Comparison of ENCODE assay signal across 8 cellular contexts in the genomic region with DNA sequence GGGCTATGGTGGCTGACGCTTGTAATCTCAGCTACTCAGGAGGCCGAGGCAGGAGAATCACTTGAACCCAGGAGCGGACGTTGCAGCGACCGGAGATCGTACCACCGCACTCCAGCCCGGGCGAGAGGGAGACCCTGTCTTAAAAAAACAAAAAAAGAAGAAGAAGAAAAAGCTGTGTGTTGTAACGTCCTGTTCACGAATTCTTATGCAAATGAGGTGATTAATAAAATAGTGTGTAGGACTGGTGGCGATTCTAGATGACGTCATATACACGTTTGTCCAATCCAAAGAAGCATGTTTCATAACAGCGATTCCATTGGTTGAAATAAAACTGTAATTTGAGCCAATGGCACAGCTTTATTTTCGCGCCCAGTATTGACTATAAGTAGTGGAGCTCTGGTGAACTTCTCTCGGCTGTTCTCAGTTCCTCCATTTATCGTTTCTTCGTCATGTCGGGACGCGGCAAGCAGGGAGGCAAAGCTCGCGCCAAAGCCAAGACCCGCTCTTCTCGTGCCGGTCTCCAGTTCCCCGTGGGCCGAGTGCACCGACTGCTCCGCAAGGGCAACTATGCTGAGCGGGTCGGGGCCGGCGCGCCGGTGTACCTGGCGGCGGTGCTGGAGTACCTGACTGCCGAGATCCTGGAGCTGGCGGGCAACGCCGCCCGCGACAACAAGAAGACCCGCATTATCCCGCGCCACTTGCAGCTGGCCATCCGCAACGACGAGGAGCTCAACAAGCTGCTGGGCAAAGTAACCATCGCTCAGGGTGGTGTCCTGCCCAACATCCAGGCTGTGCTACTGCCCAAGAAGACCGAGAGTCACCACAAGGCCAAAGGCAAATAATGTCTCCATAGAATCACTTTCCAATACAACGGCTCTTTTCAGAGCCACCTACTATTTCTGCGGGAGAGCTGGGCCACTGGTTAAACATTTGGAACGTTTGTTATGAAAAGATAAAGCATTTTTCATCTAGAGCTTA. TPM values are rescaled to one million over a fixed set of nuclear protein-coding genes. Genes with fewer than 3 reads are reported as not detected.
DNase-seq lines count a peak whose midpoint lies in the region; ATAC-seq and TF ChIP-seq lines count a peak whose summit lies in the region.

No MANE protein-coding gene starts in this region.

- CTCF ChIA-PET in Caco-2 (lab: Charles Lee) = interaction anchor here (0.6 to 2.0 kb wide), 6 partner anchors 25 to 738 kb away, joined by 3 to 8 read pairs (median 4); a partner anchor contains a TSS

- peaks cover 9% of the 10 kb centered on the region for H3K27me3 Mint-ChIP-seq in Caco-2 (ENCODE audit: insufficient read depth, unreplicated experiment)
- H3K27me3 Mint-ChIP-seq in stimulated activated naive B cell treated with anti-CD40 and anti-IgM and Interleukin-4, amounts not matched to agents 10 μg/mL and 1 μg/mL and 100 μg/mL, for 72 hours = no peaks in the 10 kb centered on the region

- H3K36me3 Mint-ChIP-seq in Caco-2 (ENCODE audit: insufficient read depth, unreplicated experiment) = peaks cover 46% of the 10 kb centered on the region
- peaks cover 0 to 6% of the 10 kb centered on the region in 2 donors for H3K36me3 Mint-ChIP-seq in stimulated activated naive B cell treated with anti-CD40 and anti-IgM and Interleukin-4, amounts not matched to agents 10 μg/mL and 1 μg/mL and 100 μg/mL, for 72 hours

- H3K4me1 ChIP-seq in Caco-2 = 0 out of 2 replicates have a peak, but pooled peaks cover 4% of the 10 kb centered on the region

- no peaks in the 10 kb centered on the region for H3K27me3 ChIP-seq in Caco-2 (replicated peaks; ENCODE audit: control insufficient read depth, insufficient read depth, low read length)

- peak overlapping the region; percentile 99 for H3K27ac Mint-ChIP-seq in Caco-2 (ENCODE audit: unreplicated experiment)
- peak overlapping the region; percentile 100 for H3K27ac Mint-ChIP-seq in stimulated activated naive B cell treated with anti-CD40 and anti-IgM and Interleukin-4, amounts not matched to agents 10 μg/mL and 1 μg/mL and 100 μg/mL, for 72 hours

- BruUV-seq in Caco-2 (replicated peaks; lab: Mats Ljungman, UMichigan) = TSS peak; percentile 98

- POLR2A ChIA-PET in Caco-2 (lab: Charles Lee) = interaction anchor here (0.5 to 7.8 kb wide), 25 partner anchors 14 to 1843 kb away, joined by 3 to 620 read pairs (median 4); partner anchors contain the start of gene ZSCAN26

- peaks cover 12% of the 10 kb centered on the region for H3K4me1 Mint-ChIP-seq in Caco-2 (ENCODE audit: low read depth, unreplicated experiment)
- H3K4me1 Mint-ChIP-seq in stimulated activated naive B cell treated with anti-CD40 and anti-IgM and Interleukin-4, amounts not matched to agents 10 μg/mL and 1 μg/mL and 100 μg/mL, for 72 hours = peaks cover 23 to 48% of the 10 kb centered on the region in 2 donors

- peak overlapping the region; percentile 76 for H3K4me3 Mint-ChIP-seq in Caco-2 (ENCODE audit: unreplicated experiment)
- H3K4me3 Mint-ChIP-seq in stimulated activated naive B cell treated with anti-CD40 and anti-IgM and Interleukin-4, amounts not matched to agents 10 μg/mL and 1 μg/mL and 100 μg/mL, for 72 hours = peak overlapping the region; percentile 88 to 98

- ATAC-seq in GM21381 (IDR thresholded peaks at IDR 0.05; ENCODE audit: unreplicated experiment) = peak; percentile 59
- ATAC-seq in stimulated activated naive B cell treated with anti-CD40 and anti-IgM and Interleukin-4, amounts not matched to agents 10 μg/mL and 1 μg/mL and 100 μg/mL, for 72 hours (replicated peaks) = peak; percentile 62 to 66

- TF ChIP-seq CTCF in Caco-2 (IDR thresholded peaks at IDR 0.05; ENCODE audit: insufficient read depth in 1 of 2, low read depth in 1 of 2, low read length in 1 of 2, severe bottlenecking in 1 of 2, unreplicated experiment in 1 of 2) = no peak

- intact Hi-C loops in Caco-2 (cut with micrococcal nuclease; ENCODE audit: unreplicated experiment) = loop anchor here (1.0 to 5.0 kb wide), 3 partner anchors 27 to 1578 kb away; a partner anchor contains a TSS

- H3K36me3 ChIP-seq in Caco-2 (ENCODE audit: control insufficient read depth, insufficient read depth, low read length) = no peaks in the 10 kb centered on the region

- H3K9me3 Mint-ChIP-seq in Caco-2 (ENCODE audit: unreplicated experiment) = peaks cover 1% of the 10 kb centered on the region
- H3K9me3 Mint-ChIP-seq in stimulated activated naive B cell treated with anti-CD40 and anti-IgM and Interleukin-4, amounts not matched to agents 10 μg/mL and 1 μg/mL and 100 μg/mL, for 72 hours = peaks cover 0 to 1% of the 10 kb centered on the region in 2 donors

- DNase-seq in Caco-2 (peak; percentile 85 to 89), HS-5 (ENCODE audit: low read depth) (peak; percentile 97), NOMO-1 treated with DMSO at 0.1 percent for 48 hours (lab: John Stamatoyannopoulos, UW; ENCODE audit: unreplicated experiment) (peak; percentile 97), epidermal melanocyte (ENCODE audit: insufficient read length, low spot score) (peak; percentile 96), midbrain (lab: John Stamatoyannopoulos, UW) (peak; percentile 83)
- peak; percentile 43 for DNase-seq in activated CD8-positive, alpha-beta memory T cell treated with anti-CD3 and anti-CD28 coated beads, Interleukin-2, amount 50 U/mL, for 4 hours
- DNase-seq in stimulated activated naive B cell treated with anti-CD40 and anti-IgM and Interleukin-4, amounts not matched to agents 10 μg/mL and 1 μg/mL and 100 μg/mL, for 72 hours = peak; percentile 87

- no peaks in the 10 kb centered on the region for H3K9me3 ChIP-seq in Caco-2

- H3K4me3 ChIP-seq in Caco-2 (ENCODE audit: low read depth, low read length) = peak overlapping the region; percentile 49

RNA-seq across cellular contexts. Expression of gene OR2B2, which starts 47.0 kb away (rescaled TPM):
- total RNA-seq in Caco-2 (2022) = not detected in 2 replicates

Comparison
In these comparisons a context has a peak if more than half of its experiments do, and no peak if none do; other contexts are left out.
1. Peak in every context shown above with its lines: DNase-seq, ATAC-seq and H3K4me3 ChIP-seq.
2. DNase-seq: peak in every context shown above with its lines; median percentile 97 in HS-5; 97 in NOMO-1 treated with DMSO at 0.1 percent for 48 hours; 96 in epidermal melanocyte; 87 in Caco-2; 87 in stimulated activated naive B cell treated with anti-CD40 and anti-IgM and Interleukin-4, amounts not matched to agents 10 μg/mL and 1 μg/mL and 100 μg/mL, for 72 hours; 83 in midbrain; 43 in activated CD8-positive, alpha-beta memory T cell treated with anti-CD3 and anti-CD28 coated beads, Interleukin-2, amount 50 U/mL, for 4 hours.